8 cellular contexts compared by ENCODE assay signal in genomic region chr3:11600501-11601282, GRCh38. TPM values are rescaled to one million over a fixed set of nuclear protein-coding genes. Genes with fewer than 3 reads are reported as not detected.
A peak's percentile ranks its signal among the peaks of the same experiment; 100 is the strongest.
DNase-seq lines count a peak whose midpoint lies in the region; ATAC-seq and TF ChIP-seq lines count a peak whose summit lies in the region.

No MANE protein-coding gene starts in this region.

- peak; percentile 83 to 93 for ATAC-seq in upper lobe of left lung (ENCODE audit: low FRiP score in 2 of 2)

- peaks cover 58% of the 10 kb centered on the region for H3K79me2 ChIP-seq in ACC112 (ENCODE audit: control insufficient read depth, insufficient read depth, low read length, unreplicated experiment)
- peaks cover 26% of the 10 kb centered on the region for H3K79me2 ChIP-seq in MM.1S (ENCODE audit: low read length)

- H3K9ac ChIP-seq in MM.1S (ENCODE audit: low read length) = no peak overlapping the region

- H3K4me2 ChIP-seq in MM.1S (ENCODE audit: low read depth, low read length) = no peak overlapping the region

- TF ChIP-seq POLR2A in upper lobe of left lung (IDR thresholded peaks at IDR 0.05) = no peak

- H3K4me1 ChIP-seq in ACC112 (ENCODE audit: control insufficient read depth, insufficient read depth, low read length, unreplicated experiment) (peaks cover 56% of the 10 kb centered on the region), ectodermal cell (ENCODE audit: control insufficient read depth, insufficient read depth, low read length) (peaks cover 44% of the 10 kb centered on the region), upper lobe of left lung (peaks cover 12 to 44% (median 23%) of the 10 kb centered on the region in 4 donors), MM.1S (ENCODE audit: low read length) (no peaks in the 10 kb centered on the region)

- WGBS in ectodermal cell, 2 experiments = 58 to 66% methylated on average over 18 of the region's 18 CpGs
- WGBS in upper lobe of left lung, 2 donors = 74 to 77% methylated on average over 17 to 18 of the region's 18 CpGs

- H2AFZ ChIP-seq in ACC112 (ENCODE audit: low read length, unreplicated experiment) (no peak overlapping the region), MM.1S (ENCODE audit: low read length) (no peak overlapping the region)

- H3K36me3 ChIP-seq in ACC112 (ENCODE audit: insufficient read depth, low read length) = peaks cover 6% of the 10 kb centered on the region; the same call in 1 of the 2 replicates
- H3K36me3 ChIP-seq in ectodermal cell (ENCODE audit: control insufficient read depth, insufficient read depth, low read length) = no peaks in the 10 kb centered on the region
- H3K36me3 ChIP-seq in upper lobe of left lung = peaks cover 7 to 24% (median 11%) of the 10 kb centered on the region in 4 donors
- H3K36me3 ChIP-seq in MM.1S (replicated peaks; ENCODE audit: insufficient read depth, low read length) = no peaks in the 10 kb centered on the region; the same call in 1 of the 2 replicates

- H3K27me3 ChIP-seq in ACC112 (ENCODE audit: insufficient read depth, low read length) = no peaks in the 10 kb centered on the region
- H3K27me3 ChIP-seq in ectodermal cell (ENCODE audit: control insufficient read depth, insufficient read depth, low read length, poor library complexity, severe bottlenecking) = no peaks in the 10 kb centered on the region
- H3K27me3 ChIP-seq in upper lobe of left lung = no peaks in the 10 kb centered on the region
- H3K27me3 ChIP-seq in MM.1S (replicated peaks; ENCODE audit: insufficient read depth, low read length) = no peaks in the 10 kb centered on the region

- no peaks in the 10 kb centered on the region for H3K9me2 ChIP-seq in MM.1S (replicated peaks; ENCODE audit: insufficient read depth, low read length)

- no peak for TF ChIP-seq CTCF in upper lobe of left lung (IDR thresholded peaks at IDR 0.05)
- TF ChIP-seq CTCF in MM.1S (IDR thresholded peaks at IDR 0.05; ENCODE audit: low read length) = no peak

- peak in 1 of 4 donors; percentile 42 for TF ChIP-seq EP300 in upper lobe of left lung (IDR thresholded peaks at IDR 0.05)

- H3F3A ChIP-seq in MM.1S (ENCODE audit: insufficient read depth, low read length) = no peaks in the 10 kb centered on the region

- H4K20me1 ChIP-seq in MM.1S (ENCODE audit: insufficient read depth, low read length) = no peaks in the 10 kb centered on the region

- H3K9me3 ChIP-seq in ectodermal cell (ENCODE audit: control insufficient read depth, low read length) = no peaks in the 10 kb centered on the region
- no peaks in the 10 kb centered on the region for H3K9me3 ChIP-seq in upper lobe of left lung
- no peaks in the 10 kb centered on the region; the same call in 1 of the 2 replicates for H3K9me3 ChIP-seq in MM.1S (replicated peaks; ENCODE audit: insufficient read depth, low read length)

- DNase-seq in NCI-H460 (ENCODE audit: extremely low read depth, low read depth) (peak; percentile 61), lung microvascular endothelial cell (ENCODE audit: low read depth in 2 of 2) (peak; percentile 82 to 98), upper lobe of left lung (no peak), NCI-H2029 treated with DMSO at 0.1 percent for 48 hours (lab: John Stamatoyannopoulos, UW) (no peak), MM.1S (no peak)
- DNase-seq in stimulated activated CD4-positive, alpha-beta T cell treated with anti-CD3 and anti-CD28 coated beads, Interleukin-4, amount 100 ng/mL, for 1 hour = no peak

- no peak overlapping the region for H3K4me3 ChIP-seq in ACC112 (ENCODE audit: low read depth, low read length)
- no peak overlapping the region for H3K4me3 ChIP-seq in ectodermal cell (ENCODE audit: insufficient read depth, low read depth, low read length)
- H3K4me3 ChIP-seq in upper lobe of left lung = no peak overlapping the region
- H3K4me3 ChIP-seq in MM.1S (ENCODE audit: low read length) = no peak overlapping the region

- H3K27ac ChIP-seq in ACC112 (ENCODE audit: low read depth, low read length) (peak overlapping the region; percentile 97), ectodermal cell (ENCODE audit: insufficient read depth, low read depth, low read length, poor library complexity, severe bottlenecking) (peak overlapping the region; percentile 85), upper lobe of left lung (peak overlapping the region; percentile 65 to 79 (median 72)), MM.1S (ENCODE audit: low read length) (no peak overlapping the region)

RNA-seq across cellular contexts. Expression of gene VGLL4, which starts 43.0 kb away (rescaled TPM):
- 50.1 and 52.2 TPM in 2 replicates for total RNA-seq in NCI-H460 (2014; rRNA removed; shearing (Covaris generic))
- 26.3 and 46.3 TPM in 2 replicates for polyA plus RNA-seq in NCI-H460 (2014; cell fraction: nucleus; rRNA removed)
- 68.2 TPM for polyA plus RNA-seq in ectodermal cell (2013, experiment 1 of 4)
- 67.9 TPM for polyA plus RNA-seq in ectodermal cell (2013, experiment 2 of 4)
- 58.8 TPM for polyA plus RNA-seq in ectodermal cell (2013, experiment 3 of 4)
- 62.5 TPM for polyA plus RNA-seq in ectodermal cell (2013, experiment 4 of 4)
- 45.3 and 58.1 TPM in 2 replicates for total RNA-seq in lung microvascular endothelial cell
- 10 to 100 TPM; 46.5 to 93.6 (median 60.1) TPM for total RNA-seq in upper lobe of left lung

Comparison
In these comparisons a context has a peak if more than half of its experiments do, and no peak if none do; other contexts are left out.
1. DNase-seq: peak in NCI-H460 (single experiment) and lung microvascular endothelial cell (2 of 2); none in upper lobe of left lung (0 of 2), NCI-H2029 treated with DMSO at 0.1 percent for 48 hours (single experiment), MM.1S (single experiment) and stimulated activated CD4-positive, alpha-beta T cell treated with anti-CD3 and anti-CD28 coated beads, Interleukin-4, amount 100 ng/mL, for 1 hour (single experiment).